Comparison of ENCODE assay signal across 16 cellular contexts in genomic region chr11:74685338-74685737, GRCh38. TPM values are rescaled to one million over a fixed set of nuclear protein-coding genes. Genes with fewer than 3 reads are reported as not detected.
DNase-seq lines count a peak whose midpoint lies in the region; ATAC-seq and TF ChIP-seq lines count a peak whose summit lies in the region.
"Had no signal": no experiment of that assay in that cellular context is flagged by ENCODE, and none has a peak within 500 bp of the region (broad histone marks: within the 10 kb centered on the region; RNA-seq: fewer than 3 reads in every experiment).

No MANE protein-coding gene starts in this region.

- H3K27me3 ChIP-seq in heart right ventricle, result peaks cover 0 to 23% (median 5%) of the 10 kb centered on the region in 7 donors
- H3K27me3 ChIP-seq in layer of hippocampus (ENCODE audit: control insufficient read depth, insufficient read depth, low read length), result no peaks in the 10 kb centered on the region

- H3K4me3 ChIP-seq in heart right ventricle, result no peak overlapping the region
- H3K4me3 ChIP-seq: BLaER1 had no signal

- intact Hi-C loops in cardiac septum (cut with DNase I), result no loop called here
- intact Hi-C loops in heart right ventricle (cut with DNase I), result no loop called here

- DNase-seq in cardiac septum (ENCODE audit: low spot score), result peak; percentile 7
- no peak for DNase-seq in heart right ventricle
- no peak for DNase-seq in caudate nucleus (lab: John Stamatoyannopoulos, UW)
- DNase-seq in T1000 (lab: John Stamatoyannopoulos, UW), result no peak
- no peak for DNase-seq in hippocampal formation (lab: John Stamatoyannopoulos, UW)
- DNase-seq: AML-193; CD4-positive, CD25-positive, alpha-beta regulatory T cell; DMS53; HCEC 1CT; HFFc6 had no signal

- H3K4me1 ChIP-seq in heart right ventricle, result peaks cover 0 to 65% (median 20%) of the 10 kb centered on the region in 9 donors

- ATAC-seq in heart right ventricle (no peak), GM21619 (IDR thresholded peaks at IDR 0.05; ENCODE audit: unreplicated experiment) (no peak)

- H3K9me3 ChIP-seq in heart right ventricle, result peaks cover 0 to 12% (median 0%) of the 10 kb centered on the region in 11 donors
- H3K9me3 ChIP-seq: BLaER1 had no signal

- no peak for TF ChIP-seq CTCF in heart right ventricle (IDR thresholded peaks at IDR 0.05)

- H3K27ac ChIP-seq in heart right ventricle (peak overlapping the region in 1 of 10 donors; percentile 74), caudate nucleus (ENCODE audit: low read depth, low read length) (peak overlapping the region; percentile 37), layer of hippocampus (ENCODE audit: low read depth, low read length) (peak overlapping the region; percentile 10)
- H3K27ac ChIP-seq: 22Rv1, BLaER1 had no signal

- H3K36me3 ChIP-seq in heart right ventricle, result no peaks in the 10 kb centered on the region
- H3K36me3 ChIP-seq: BLaER1 had no signal

RNA-seq across cellular contexts. Expression of gene CHRDL2, which starts 45.9 kb away (rescaled TPM):
- total RNA-seq in cardiac septum (4.9 TPM), heart right ventricle (10 to 100 TPM in 3 of 10 donors, 1 to 10 TPM in 6, under 1 TPM in 1; 1.00 to 19.7 (median 6.7) TPM)
- polyA plus RNA-seq in heart right ventricle, result 1 to 10 TPM; 4.0 to 8.4 TPM
- total RNA-seq: CD4-positive, CD25-positive, alpha-beta regulatory T cell; H4; HFFc6; HT1080 had no signal
- polyA plus RNA-seq: CD4-positive, CD25-positive, alpha-beta regulatory T cell had no signal
